In genomic region chr20:38730989-38731737, GRCh38 we compare ENCODE assay signal across 8 cellular contexts. TPM values are rescaled to one million over a fixed set of nuclear protein-coding genes. Genes with fewer than 3 reads are reported as not detected.
A peak's percentile ranks its signal among the peaks of the same experiment; 100 is the strongest.
DNase-seq lines count a peak whose midpoint lies in the region; ATAC-seq, FAIRE-seq and TF ChIP-seq lines count a peak whose summit lies in the region.

No MANE protein-coding gene starts in this region.

- peak; percentile 79 to 93 for DNase-seq in A549 (ENCODE audit: low read depth in 1 of 2, low spot score in 1 of 2)
- DNase-seq in GM13977 (ENCODE audit: low spot score) = peak; percentile 85
- peak; percentile 61 for DNase-seq in NCI-H1092 (lab: John Stamatoyannopoulos, UW)
- peak; percentile 9 for DNase-seq in T1000 (lab: John Stamatoyannopoulos, UW)
- DNase-seq in GM12878 (ENCODE audit: low read depth, low spot score) = no peak
- peak; percentile 87 for DNase-seq in iPS-NIHi7 (ENCODE audit: extremely low spot score)
- DNase-seq in stimulated activated CD4-positive, alpha-beta T cell treated with anti-CD3 and anti-CD28 coated beads, Interleukin-12 subunit alpha, Interleukin-12 subunit beta, amount 100 ng/mL, for 48 hours (ENCODE audit: low read depth in 2 of 3, low spot score in 1 of 3) = peak; percentile 64 to 81 (median 72)

- TF ChIP-seq RAD21 in A549 (conservative IDR thresholded peaks at IDR 0.05 in 1 of 2, IDR thresholded peaks at IDR 0.05 in 1 of 2) = peak; percentile 56 to 60
- peak; percentile 53 for TF ChIP-seq RAD21 in GM12878 (IDR thresholded peaks at IDR 0.05; ENCODE audit: insufficient read depth, low read depth, low read length)

- TF ChIP-seq CTCF in A549 (IDR thresholded peaks at IDR 0.05) = peak; percentile 84
- peak; percentile 99 for TF ChIP-seq CTCF in GM13977 (IDR thresholded peaks at IDR 0.05; ENCODE audit: extremely low read depth, insufficient read depth, missing control alignments)
- peak; percentile 87 to 99 (median 98) for TF ChIP-seq CTCF in GM12878 (IDR thresholded peaks at IDR 0.05 in 2 of 3, conservative IDR thresholded peaks at IDR 0.05 in 1 of 3; ENCODE audit: control insufficient read depth in 2 of 3, extremely low read depth in 1 of 3, insufficient read depth in 1 of 3, low read depth in 3 of 3, low read length in 3 of 3)

- H3K4me3 ChIP-seq in A549 = peak overlapping the region; percentile 57
- H3K4me3 ChIP-seq in GM12878 = peak overlapping the region; percentile 35; the same call in 1 of the 2 replicates

- no peaks in the 10 kb centered on the region for H3K79me2 ChIP-seq in GM12878 (ENCODE audit: control insufficient read depth, insufficient read depth, low read length)

- FAIRE-seq in A549 (lab: Jason Lieb, UNC) = no peak
- peak; percentile 92 for FAIRE-seq in GM12878 (lab: Jason Lieb, UNC)

- H4K20me1 ChIP-seq in GM12878 (ENCODE audit: control insufficient read depth, insufficient read depth) = no peaks in the 10 kb centered on the region

- H3K27me3 ChIP-seq in GM12878 (replicated peaks in 1 of 2; ENCODE audit: control insufficient read depth in 2 of 2, insufficient read depth in 2 of 2, low read length in 1 of 2) = peaks cover 28 to 53% of the 10 kb centered on the region in 2 experiments

- H3K4me2 ChIP-seq in A549 = peak overlapping the region; percentile 100
- H3K4me2 ChIP-seq in GM12878 (ENCODE audit: control insufficient read depth, insufficient read depth) = peak overlapping the region; percentile 56

- peaks cover 5% of the 10 kb centered on the region; the same call in 1 of the 3 replicates for H3K4me1 ChIP-seq in A549
- H3K4me1 ChIP-seq in GM12878 (ENCODE audit: control insufficient read depth, insufficient read depth, low read length) = peaks cover 8% of the 10 kb centered on the region

- 0 out of 2 replicates have a peak, but pooled peaks have one; percentile 5 for TF ChIP-seq POLR2A in A549 (IDR thresholded peaks at IDR 0.05; ENCODE audit: low read length)
- TF ChIP-seq POLR2A in GM12878 (IDR thresholded peaks at IDR 0.05; ENCODE audit: low read depth, low read length) = no peak

- CTCF ChIA-PET in A549 (lab: Yijun Ruan, JAX) (interaction anchor here (0.5 to 4.1 kb wide), 34 partner anchors 8 to 336 kb away, joined by 3 to 52 read pairs (median 4); partner anchors contain the start of gene ACTR5), GM12878 (lab: Yijun Ruan, JAX) (interaction anchor here (1.2 to 2.9 kb wide), 5 partner anchors 20 to 162 kb away, joined by 3 to 22 read pairs (median 5); no protein-coding TSS in a partner anchor)

- BruUV-seq in GM12878 (replicated peaks; lab: Mats Ljungman, UMichigan) = no TSS peak

- in situ Hi-C loops in GM13977 (cut with MboI; ENCODE audit: low pct_unique_long_range_greater_than_20kb, low sequenced_read_pairs, unreplicated experiment) (no loop called here), GM12878 (cut with MboI) (no loop called here)

- peak overlapping the region; percentile 59; a peak in 5 of 6 replicates for H3K27ac ChIP-seq in A549
- no peak overlapping the region for H3K27ac ChIP-seq in GM12878 (ENCODE audit: control insufficient read depth, insufficient read depth)

- H3K9me3 ChIP-seq in A549 (no peaks in the 10 kb centered on the region), GM12878 (replicated peaks; ENCODE audit: control insufficient read depth, insufficient read depth, low read length) (peaks cover 7% of the 10 kb centered on the region; the same call in 2 of the 3 replicates)

- WGBS in A549 (ENCODE audit: missing lambda C conversion rate) = 1% methylated on average over 38 of the region's 40 CpGs
- WGBS in GM12878 (ENCODE audit: insufficient coverage, insufficient replicate concordance, low lambda C conversion rate, missing lambda C conversion rate) = 4% methylated on average over 39 of the region's 40 CpGs

- H3K9ac ChIP-seq in GM12878 (ENCODE audit: control insufficient read depth, insufficient read depth, low read length) = no peak overlapping the region

- peak overlapping the region; percentile 61 for H2AFZ ChIP-seq in GM12878 (ENCODE audit: control insufficient read depth, low read depth, low read length)

- ATAC-seq in A549 (peak; percentile 79 to 92), GM12878 (peak; percentile 94), HG02610 (IDR thresholded peaks at IDR 0.05; ENCODE audit: unreplicated experiment) (no peak)

- RAD21 ChIA-PET in GM12878 (lab: Charles Lee; ENCODE audit: unreplicated experiment) = interaction anchor here (1.3 kb wide), 1 partner anchor 162 kb away, joined by 3 read pairs; no protein-coding TSS in a partner anchor

- POLR2A ChIA-PET in A549 (lab: Yijun Ruan, JAX) = no interaction called here
- POLR2A ChIA-PET in GM12878 (lab: Charles Lee) = no interaction called here

- SMC1A ChIA-PET in GM12878 (lab: Charles Lee; ENCODE audit: uncharacterized antibody, unreplicated experiment) = interaction anchor here (0.8 kb wide), 1 partner anchor 162 kb away, joined by 3 read pairs; no protein-coding TSS in a partner anchor

- intact Hi-C loops in GM12878 (cut with micrococcal nuclease; ENCODE audit: unreplicated experiment) = loop anchor here (2.0 kb wide), 1 partner anchor 84 kb away; no protein-coding TSS in a partner anchor

- H3K36me3 ChIP-seq in GM12878 (ENCODE audit: control insufficient read depth in 2 of 2, insufficient read depth in 2 of 2, low read length in 1 of 2) = no peaks in the 10 kb centered on the region

- no peak for TF ChIP-seq EP300 in A549 (IDR thresholded peaks at IDR 0.05)
- no peak for TF ChIP-seq EP300 in GM12878 (IDR thresholded peaks at IDR 0.05; ENCODE audit: borderline replicate concordance in 1 of 2, control insufficient read depth in 1 of 2, low read depth in 2 of 2, low read length in 2 of 2)

TF ChIP-seq in A549, 52 proteins besides CTCF, POLR2A, EP300 and RAD21 (continues in another document):
- TF ChIP-seq JUN (IDR thresholded peaks at IDR 0.05) (no peak), CBX8 (IDR thresholded peaks at IDR 0.05) (no peak), SMC3 (IDR thresholded peaks at IDR 0.05) (peak; percentile 71)

TF ChIP-seq in GM12878, 131 proteins besides CTCF, POLR2A, EP300 and RAD21 (continues in another document):
- TF ChIP-seq PML (IDR thresholded peaks at IDR 0.05; ENCODE audit: low read length) = no peak
- 0 out of 3 replicates have a peak, but pooled peaks of 1 of the 2 experiments have one; percentile 12 for TF ChIP-seq EGR1 (IDR thresholded peaks at IDR 0.05; ENCODE audit: borderline replicate concordance in 1 of 2, low read depth in 2 of 2, low read length in 2 of 2)
- TF ChIP-seq NRF1 (conservative IDR thresholded peaks at IDR 0.05; ENCODE audit: low read depth, low read length) = no peak
- no peak for TF ChIP-seq DPF2 (IDR thresholded peaks at IDR 0.05)
- 0 out of 2 replicates have a peak, but pooled peaks have one; percentile 41 for TF ChIP-seq YY1 (IDR thresholded peaks at IDR 0.05; ENCODE audit: low read depth, low read length)

RNA-seq across cellular contexts. Expression of gene SLC32A1, which starts 6.9 kb away (rescaled TPM):
- not detected in 2 replicates for polyA plus RNA-seq in A549 (2011; rRNA removed)
- not detected in 2 replicates for polyA plus RNA-seq in A549 (2012; cell fraction: cytosol; rRNA removed)
- not detected in 2 replicates for polyA plus RNA-seq in A549 (2012; cell fraction: nucleus; rRNA removed)
- not detected in 3 replicates for polyA plus RNA-seq in A549 (2017; fragmentation: RNase III; extraction: RNeasy Plus Mini Kit Qiagen cat#74134 plus additional on column Dnase treatment)
- not detected in 2 replicates for polyA minus RNA-seq in A549 (2011; rRNA and poly(A)+ RNA removed)
- not detected in 2 replicates for total RNA-seq in GM12878 (2013; cell fraction: nucleolus; rRNA removed)
- total RNA-seq in GM12878 (2014; rRNA removed) = not detected in 2 replicates
- total RNA-seq in GM12878 (2014; rRNA removed; fragmentation: Illumina TruSeq; extraction: Trizol) = not detected in 2 replicates
- total RNA-seq in GM12878 (2021) = not detected in 2 replicates
- polyA plus RNA-seq in GM12878 (2011; ENCODE audit: low read depth) = not detected
- polyA plus RNA-seq in GM12878 (2011; rRNA removed) = not detected in 2 replicates
- polyA plus RNA-seq in GM12878 (2011; cell fraction: cytosol; rRNA removed) = 0.01 and 0.02 TPM in 2 replicates
- not detected in 2 replicates for polyA plus RNA-seq in GM12878 (2011; cell fraction: nucleus; rRNA removed)
- polyA plus RNA-seq in GM12878 (2012) = 0.05 and 0.22 TPM in 2 replicates
- polyA plus RNA-seq in GM12878 (2014; fragmentation: Illumina TruSeq; extraction: Trizol) = not detected in 2 replicates
- not detected for polyA plus RNA-seq in GM12878 (2014; fragmentation: Nextera tagmentation; extraction: Ambion mirVana)
- not detected in 2 replicates for polyA plus RNA-seq in GM12878 (2014; rRNA removed)
- polyA plus RNA-seq in GM12878 (2016; fragmentation: Nextera tagmentation; extraction: Ambion mirVana) = not detected
- polyA minus RNA-seq in GM12878 (2011; rRNA and poly(A)+ RNA removed) = not detected in 2 replicates
- polyA minus RNA-seq in GM12878 (2011; cell fraction: cytosol; rRNA and poly(A)+ RNA removed) = not detected in 2 replicates
- polyA minus RNA-seq in GM12878 (2011; cell fraction: nucleus; rRNA and poly(A)+ RNA removed) = not detected in 2 replicates

RNA-seq across cellular contexts. Expression of gene ACTR5, which starts 17.1 kb away (rescaled TPM):
- 11.9 and 13.4 TPM in 2 replicates for polyA plus RNA-seq in A549 (2011; rRNA removed)
- polyA plus RNA-seq in A549 (2012; cell fraction: cytosol; rRNA removed) = 10.2 and 11.2 TPM in 2 replicates
- 19.4 and 21.0 TPM in 2 replicates for polyA plus RNA-seq in A549 (2012; cell fraction: nucleus; rRNA removed)
- 7.7 to 9.3 TPM (median 8.8 TPM) in 3 replicates for polyA plus RNA-seq in A549 (2017; fragmentation: RNase III; extraction: RNeasy Plus Mini Kit Qiagen cat#74134 plus additional on column Dnase treatment)
- polyA minus RNA-seq in A549 (2011; rRNA and poly(A)+ RNA removed) = 9.3 and 11.0 TPM in 2 replicates
- total RNA-seq in GM12878 (2013; cell fraction: nucleolus; rRNA removed) = 26.0 and 28.3 TPM in 2 replicates
- total RNA-seq in GM12878 (2014; rRNA removed) = 8.1 and 9.4 TPM in 2 replicates
- total RNA-seq in GM12878 (2014; rRNA removed; fragmentation: Illumina TruSeq; extraction: Trizol) = 6.0 and 6.2 TPM in 2 replicates
- 8.6 and 8.9 TPM in 2 replicates for total RNA-seq in GM12878 (2021)
- 3.8 TPM for polyA plus RNA-seq in GM12878 (2011; ENCODE audit: low read depth)
- polyA plus RNA-seq in GM12878 (2011; rRNA removed) = 12.2 and 14.7 TPM in 2 replicates
- 11.3 and 14.7 TPM in 2 replicates for polyA plus RNA-seq in GM12878 (2011; cell fraction: cytosol; rRNA removed)
- 35.6 and 39.5 TPM in 2 replicates for polyA plus RNA-seq in GM12878 (2011; cell fraction: nucleus; rRNA removed)
- polyA plus RNA-seq in GM12878 (2012) = 4.6 and 4.9 TPM in 2 replicates
- 7.0 and 7.4 TPM in 2 replicates for polyA plus RNA-seq in GM12878 (2014; fragmentation: Illumina TruSeq; extraction: Trizol)
- polyA plus RNA-seq in GM12878 (2014; fragmentation: Nextera tagmentation; extraction: Ambion mirVana) = 1 to 10 TPM in 1 of 2 experiments, under 1 TPM in 1; 0.52 to 1.7 TPM
- 10.7 and 10.9 TPM in 2 replicates for polyA plus RNA-seq in GM12878 (2014; rRNA removed)
- 10 to 100 TPM in 1 of 2 experiments, 1 to 10 TPM in 1; 9.0 to 12.7 TPM for polyA plus RNA-seq in GM12878 (2016; fragmentation: Nextera tagmentation; extraction: Ambion mirVana)
- polyA minus RNA-seq in GM12878 (2011; rRNA and poly(A)+ RNA removed) = 9.6 and 11.8 TPM in 2 replicates
- polyA minus RNA-seq in GM12878 (2011; cell fraction: cytosol; rRNA and poly(A)+ RNA removed) = 4.1 and 4.4 TPM in 2 replicates
- polyA minus RNA-seq in GM12878 (2011; cell fraction: nucleus; rRNA and poly(A)+ RNA removed) = 11.4 and 12.9 TPM in 2 replicates

Comparison
In these comparisons a context has a peak if more than half of its experiments do, and no peak if none do; other contexts are left out.
1. Of the 24 proteins assayed by ChIP-seq in both GM12878 and A549: peak only in GM12878: BHLHE40; only in A549: MAX, POLR2A and USF2; in both: CTCF, RAD21 and SMC3; in neither: 17.